15 cellular contexts compared by ENCODE assay signal in genomic region chr19:10519421-10519820, GRCh38. TPM values are rescaled to one million over a fixed set of nuclear protein-coding genes. Genes with fewer than 3 reads are reported as not detected.
DNase-seq lines count a peak whose midpoint lies in the region; ATAC-seq and TF ChIP-seq lines count a peak whose summit lies in the region.
"Had no signal": no experiment of that assay in that cellular context is flagged by ENCODE, and none has a peak within 500 bp of the region (broad histone marks: within the 10 kb centered on the region; RNA-seq: fewer than 3 reads in every experiment).

No MANE protein-coding gene starts in this region.

- peak overlapping the region; percentile 78 for H3K4me3 Mint-ChIP-seq in activated T-cell treated with anti-CD3 and anti-CD28 coated beads, Interleukin-2, amount 50 U/mL, for 4 hours
- no peak overlapping the region for H3K4me3 Mint-ChIP-seq in activated T-cell treated with anti-CD3 and anti-CD28 coated beads, Interleukin-2, amount 50 U/mL, for 24 hours
- H3K4me3 Mint-ChIP-seq in T-helper 17 cell, result peak overlapping the region; percentile 80
- peak overlapping the region in 1 of 2 donors; percentile 23 for H3K4me3 Mint-ChIP-seq in stimulated activated naive B cell treated with anti-CD40 and anti-IgM and Interleukin-4, amounts not matched to agents 10 μg/mL and 1 μg/mL and 100 μg/mL, for 72 hours

- peak overlapping the region; percentile 74 to 88 (median 86) for H3K27ac ChIP-seq in esophagus squamous epithelium
- H3K27ac ChIP-seq: Peyer's patch, tibial nerve had no signal

- H3K27me3 Mint-ChIP-seq in activated T-cell treated with anti-CD3 and anti-CD28 coated beads, Interleukin-2, amount 50 U/mL, for 4 hours (ENCODE audit: low read depth), result peaks cover 49% of the 10 kb centered on the region
- peaks cover 49% of the 10 kb centered on the region for H3K27me3 Mint-ChIP-seq in activated T-cell treated with anti-CD3 and anti-CD28 coated beads, Interleukin-2, amount 50 U/mL, for 24 hours
- peaks cover 51% of the 10 kb centered on the region for H3K27me3 Mint-ChIP-seq in T-helper 17 cell
- H3K27me3 Mint-ChIP-seq in stimulated activated naive B cell treated with anti-CD40 and anti-IgM and Interleukin-4, amounts not matched to agents 10 μg/mL and 1 μg/mL and 100 μg/mL, for 72 hours, result peaks cover 50 to 56% of the 10 kb centered on the region in 2 donors

- peaks cover 0 to 56% (median 10%) of the 10 kb centered on the region in 4 donors for H3K27me3 ChIP-seq in esophagus squamous epithelium

- H3K9me3 ChIP-seq in T-helper 17 cell (ENCODE audit: control insufficient read depth, low read length, poor library complexity, severe bottlenecking) (no peaks in the 10 kb centered on the region), esophagus squamous epithelium (no peaks in the 10 kb centered on the region)
- H3K9me3 ChIP-seq: Peyer's patch, tibial nerve had no signal

- intact Hi-C loops in esophagus squamous epithelium (cut with DNase I), result no loop called here

- no peak for TF ChIP-seq CTCF in esophagus squamous epithelium (IDR thresholded peaks at IDR 0.05)

- no peak overlapping the region for H3K27ac Mint-ChIP-seq in activated T-cell treated with anti-CD3 and anti-CD28 coated beads, Interleukin-2, amount 50 U/mL, for 24 hours
- no peak overlapping the region for H3K27ac Mint-ChIP-seq in T-helper 17 cell
- peak overlapping the region; percentile 10 for H3K27ac Mint-ChIP-seq in stimulated activated naive B cell treated with anti-CD40 and anti-IgM and Interleukin-4, amounts not matched to agents 10 μg/mL and 1 μg/mL and 100 μg/mL, for 72 hours

- no peak overlapping the region for H3K4me3 ChIP-seq in esophagus squamous epithelium
- H3K4me3 ChIP-seq: Peyer's patch, tibial nerve had no signal

- no peak for TF ChIP-seq POLR2A in esophagus squamous epithelium (IDR thresholded peaks at IDR 0.05)

- ATAC-seq in activated T-cell treated with anti-CD3 and anti-CD28 coated beads, Interleukin-2, amount 50 U/mL, for 4 hours, result no peak
- ATAC-seq in T-helper 17 cell, result no peak
- no peak for ATAC-seq in stimulated activated naive B cell treated with anti-CD40 and anti-IgM and Interleukin-4, amounts not matched to agents 10 μg/mL and 1 μg/mL and 100 μg/mL, for 72 hours (replicated peaks)
- ATAC-seq in HG03521 (IDR thresholded peaks at IDR 0.05; ENCODE audit: unreplicated experiment), result no peak
- no peak for ATAC-seq in GM19463 (IDR thresholded peaks at IDR 0.05; ENCODE audit: unreplicated experiment)

- H3K9me3 Mint-ChIP-seq in activated T-cell treated with anti-CD3 and anti-CD28 coated beads, Interleukin-2, amount 50 U/mL, for 4 hours, result no peaks in the 10 kb centered on the region
- H3K9me3 Mint-ChIP-seq in activated T-cell treated with anti-CD3 and anti-CD28 coated beads, Interleukin-2, amount 50 U/mL, for 24 hours, result no peaks in the 10 kb centered on the region
- no peaks in the 10 kb centered on the region for H3K9me3 Mint-ChIP-seq in stimulated activated naive B cell treated with anti-CD40 and anti-IgM and Interleukin-4, amounts not matched to agents 10 μg/mL and 1 μg/mL and 100 μg/mL, for 72 hours

- no peak for DNase-seq in activated T-cell treated with anti-CD3 and anti-CD28 coated beads, Interleukin-2, amount 50 U/mL, for 4 hours
- DNase-seq in activated T-cell treated with anti-CD3 and anti-CD28 coated beads, Interleukin-2, amount 50 U/mL, for 24 hours, result no peak
- DNase-seq in T-helper 17 cell, result no peak
- no peak for DNase-seq in esophagus squamous epithelium (lab: John Stamatoyannopoulos, UW)
- no peak for DNase-seq in stimulated activated naive B cell treated with anti-CD40 and anti-IgM and Interleukin-4, amounts not matched to agents 10 μg/mL and 1 μg/mL and 100 μg/mL, for 72 hours
- no peak for DNase-seq in nucleus accumbens (lab: John Stamatoyannopoulos, UW)
- DNase-seq: activated effector memory CD4-positive, alpha-beta T cell treated with anti-CD3 and anti-CD28 coated beads, Interleukin-2, amount 50 U/mL, for 16 hours; DND-41; foreskin fibroblast; kidney glomerular epithelial cell; NCI-H1436; Peyer's patch had no signal

- H3K4me1 ChIP-seq in esophagus squamous epithelium, result peaks cover 35 to 95% (median 37%) of the 10 kb centered on the region in 3 donors

- H3K36me3 ChIP-seq in esophagus squamous epithelium, result peaks cover 0 to 5% (median 3%) of the 10 kb centered on the region in 3 donors
- H3K36me3 ChIP-seq: Peyer's patch, tibial nerve had no signal

- H3K36me3 Mint-ChIP-seq in activated T-cell treated with anti-CD3 and anti-CD28 coated beads, Interleukin-2, amount 50 U/mL, for 4 hours (ENCODE audit: insufficient read depth), result no peaks in the 10 kb centered on the region
- H3K36me3 Mint-ChIP-seq in activated T-cell treated with anti-CD3 and anti-CD28 coated beads, Interleukin-2, amount 50 U/mL, for 24 hours (ENCODE audit: low read depth), result no peaks in the 10 kb centered on the region
- peaks cover 15% of the 10 kb centered on the region for H3K36me3 Mint-ChIP-seq in T-helper 17 cell (ENCODE audit: low read depth)
- no peaks in the 10 kb centered on the region for H3K36me3 Mint-ChIP-seq in stimulated activated naive B cell treated with anti-CD40 and anti-IgM and Interleukin-4, amounts not matched to agents 10 μg/mL and 1 μg/mL and 100 μg/mL, for 72 hours

- WGBS in esophagus squamous epithelium, 2 donors, result 55 to 59% methylated on average over 7 of the region's 7 CpGs

- H3K4me1 Mint-ChIP-seq in activated T-cell treated with anti-CD3 and anti-CD28 coated beads, Interleukin-2, amount 50 U/mL, for 4 hours (ENCODE audit: low read depth), result peaks cover 30% of the 10 kb centered on the region
- peaks cover 24% of the 10 kb centered on the region for H3K4me1 Mint-ChIP-seq in activated T-cell treated with anti-CD3 and anti-CD28 coated beads, Interleukin-2, amount 50 U/mL, for 24 hours (ENCODE audit: low read depth)
- H3K4me1 Mint-ChIP-seq in T-helper 17 cell, result peaks cover 28% of the 10 kb centered on the region
- H3K4me1 Mint-ChIP-seq in stimulated activated naive B cell treated with anti-CD40 and anti-IgM and Interleukin-4, amounts not matched to agents 10 μg/mL and 1 μg/mL and 100 μg/mL, for 72 hours, result peaks cover 18 to 25% of the 10 kb centered on the region in 2 donors

RNA-seq across cellular contexts. Expression of gene S1PR5, which starts 2.2 kb away (rescaled TPM):
- total RNA-seq in activated T-cell treated with anti-CD3 and anti-CD28 coated beads, Interleukin-2, amount 50 U/mL, for 4 hours, result under 1 TPM; 0.15 to 0.27 (median 0.24) TPM
- total RNA-seq in T-helper 17 cell (1 to 10 TPM in 1 of 2 donors, under 1 TPM in 1; 0.50 to 1.3 TPM), esophagus squamous epithelium (10 to 100 TPM in 3 of 4 donors, 1 to 10 TPM in 1; 8.9 to 27.2 (median 16.3) TPM)
- total RNA-seq: Peyer's patch had no signal

RNA-seq across cellular contexts. Expression of gene KEAP1, which starts 16.3 kb away (rescaled TPM):
- total RNA-seq in activated T-cell treated with anti-CD3 and anti-CD28 coated beads, Interleukin-2, amount 50 U/mL, for 4 hours, result 10 to 100 TPM; 89.9 to 98.7 (median 92.9) TPM
- total RNA-seq in T-helper 17 cell (10 to 100 TPM; 13.7 to 27.3 TPM), esophagus squamous epithelium (10 to 100 TPM; 66.2 to 86.9 (median 76.4) TPM)

RNA-seq across cellular contexts. Expression of gene ATG4D, which starts 24.3 kb away (rescaled TPM):
- total RNA-seq in activated T-cell treated with anti-CD3 and anti-CD28 coated beads, Interleukin-2, amount 50 U/mL, for 4 hours, result 10 to 100 TPM; 36.3 to 47.1 (median 39.9) TPM
- 10 to 100 TPM; 70.6 to 70.7 TPM for total RNA-seq in T-helper 17 cell
- total RNA-seq in esophagus squamous epithelium, result 10 to 100 TPM; 46.5 to 59.3 (median 51.4) TPM

RNA-seq across cellular contexts. Expression of gene KRI1, which starts 46.4 kb away (rescaled TPM):
- total RNA-seq in activated T-cell treated with anti-CD3 and anti-CD28 coated beads, Interleukin-2, amount 50 U/mL, for 4 hours, result 10 to 100 TPM; 74.2 to 95.4 (median 87.4) TPM
- 10 to 100 TPM; 33.9 to 43.7 TPM for total RNA-seq in T-helper 17 cell
- total RNA-seq in esophagus squamous epithelium, result 10 to 100 TPM; 18.2 to 30.3 (median 23.9) TPM

RNA-seq across cellular contexts. Expression of gene CDKN2D, which starts 49.4 kb away (rescaled TPM):
- 10 to 100 TPM; 15.3 to 19.8 (median 19.7) TPM for total RNA-seq in activated T-cell treated with anti-CD3 and anti-CD28 coated beads, Interleukin-2, amount 50 U/mL, for 4 hours
- 10 to 100 TPM; 71.0 to 83.3 TPM for total RNA-seq in T-helper 17 cell
- total RNA-seq in esophagus squamous epithelium, result 10 to 100 TPM in 1 of 4 donors, 1 to 10 TPM in 3; 5.1 to 14.4 (median 6.2) TPM

Comparison
In these comparisons a context has a peak if more than half of its experiments do, and no peak if none do; other contexts are left out.
1. RNA of gene S1PR5, which starts 2.2 kb away (total RNA-seq): 8.9 to 27.2 TPM in esophagus squamous epithelium; 0.50 to 1.3 TPM in T-helper 17 cell and 0.15 to 0.27 TPM in activated T-cell treated with anti-CD3 and anti-CD28 coated beads, Interleukin-2, amount 50 U/mL, for 4 hours; every median in the first group is over 4 times any median in the second.